ENCODE assay signal across 8 cellular contexts in genomic region chr5:179820127-179820482, GRCh38. TPM values are rescaled to one million over a fixed set of nuclear protein-coding genes. Genes with fewer than 3 reads are reported as not detected.
DNase-seq lines count a peak whose midpoint lies in the region; ATAC-seq lines count a peak whose summit lies in the region.

No MANE protein-coding gene starts in this region.

- DNase-seq in NCI-H748 (lab: John Stamatoyannopoulos, UW; ENCODE audit: unreplicated experiment) (peak; percentile 49), NCI-H748 treated with DMSO at 0.1 percent for 48 hours (lab: John Stamatoyannopoulos, UW) (no peak), kidney tubule cell (ENCODE audit: low spot score) (peak; percentile 32), substantia nigra (lab: John Stamatoyannopoulos, UW) (peak in 6 of 49 donors; percentile 40 to 67 (median 56)), activated gamma-delta T cell treated with Interleukin-2 at 50 U/mL for 16 hours (no peak), NCI-H446 treated with DMSO at 0.1 percent for 48 hours (lab: John Stamatoyannopoulos, UW) (no peak)
- DNase-seq in activated naive CD4-positive, alpha-beta T cell treated with anti-CD3 and anti-CD28 coated beads, Interleukin-2, amount 50 U/mL, for 72 hours (ENCODE audit: low spot score in 2 of 2) = no peak

- H3K36me3 Mint-ChIP-seq in activated naive CD4-positive, alpha-beta T cell treated with anti-CD3 and anti-CD28 coated beads, Interleukin-2, amount 50 U/mL, for 72 hours = peaks cover 16 to 27% of the 10 kb centered on the region in 2 donors

- peak overlapping the region; percentile 90 to 92 for H3K27ac Mint-ChIP-seq in activated naive CD4-positive, alpha-beta T cell treated with anti-CD3 and anti-CD28 coated beads, Interleukin-2, amount 50 U/mL, for 72 hours

- no peaks in the 10 kb centered on the region for H3K9me3 Mint-ChIP-seq in activated naive CD4-positive, alpha-beta T cell treated with anti-CD3 and anti-CD28 coated beads, Interleukin-2, amount 50 U/mL, for 72 hours

- no peak for ATAC-seq in activated naive CD4-positive, alpha-beta T cell treated with anti-CD3 and anti-CD28 coated beads, Interleukin-2, amount 50 U/mL, for 72 hours
- ATAC-seq in GM18520 (IDR thresholded peaks at IDR 0.05; ENCODE audit: unreplicated experiment) = no peak

- peak overlapping the region; percentile 100 for H3K27ac ChIP-seq in substantia nigra (ENCODE audit: low read depth, low read length, poor library complexity, severe bottlenecking)

RNA-seq across cellular contexts. Expression of gene SQSTM1, which starts 0.6 kb away (rescaled TPM):
- 100 to 1,000 TPM; 120 to 163 TPM for total RNA-seq in activated naive CD4-positive, alpha-beta T cell treated with anti-CD3 and anti-CD28 coated beads, Interleukin-2, amount 50 U/mL, for 72 hours

RNA-seq across cellular contexts. Expression of gene MGAT4B, which starts 13.4 kb away (rescaled TPM):
- total RNA-seq in activated naive CD4-positive, alpha-beta T cell treated with anti-CD3 and anti-CD28 coated beads, Interleukin-2, amount 50 U/mL, for 72 hours = 10 to 100 TPM; 23.7 to 87.6 TPM

RNA-seq across cellular contexts. Expression of gene LTC4S, which starts 26.3 kb away (rescaled TPM):
- 1 to 10 TPM in 1 of 2 donors, under 1 TPM in 1; 0.52 to 1.1 TPM for total RNA-seq in activated naive CD4-positive, alpha-beta T cell treated with anti-CD3 and anti-CD28 coated beads, Interleukin-2, amount 50 U/mL, for 72 hours

RNA-seq across cellular contexts. Expression of gene MRNIP, which starts 38.5 kb away (rescaled TPM):
- 10 to 100 TPM; 15.0 to 25.1 TPM for total RNA-seq in activated naive CD4-positive, alpha-beta T cell treated with anti-CD3 and anti-CD28 coated beads, Interleukin-2, amount 50 U/mL, for 72 hours

Comparison
In these comparisons a context has a peak if more than half of its experiments do, and no peak if none do; other contexts are left out.
1. DNase-seq: peak in NCI-H748 (single experiment) and kidney tubule cell (single experiment); none in NCI-H748 treated with DMSO at 0.1 percent for 48 hours (single experiment), activated naive CD4-positive, alpha-beta T cell treated with anti-CD3 and anti-CD28 coated beads, Interleukin-2, amount 50 U/mL, for 72 hours (0 of 2), activated gamma-delta T cell treated with Interleukin-2 at 50 U/mL for 16 hours (single experiment) and NCI-H446 treated with DMSO at 0.1 percent for 48 hours (single experiment).